In the genomic region with DNA sequence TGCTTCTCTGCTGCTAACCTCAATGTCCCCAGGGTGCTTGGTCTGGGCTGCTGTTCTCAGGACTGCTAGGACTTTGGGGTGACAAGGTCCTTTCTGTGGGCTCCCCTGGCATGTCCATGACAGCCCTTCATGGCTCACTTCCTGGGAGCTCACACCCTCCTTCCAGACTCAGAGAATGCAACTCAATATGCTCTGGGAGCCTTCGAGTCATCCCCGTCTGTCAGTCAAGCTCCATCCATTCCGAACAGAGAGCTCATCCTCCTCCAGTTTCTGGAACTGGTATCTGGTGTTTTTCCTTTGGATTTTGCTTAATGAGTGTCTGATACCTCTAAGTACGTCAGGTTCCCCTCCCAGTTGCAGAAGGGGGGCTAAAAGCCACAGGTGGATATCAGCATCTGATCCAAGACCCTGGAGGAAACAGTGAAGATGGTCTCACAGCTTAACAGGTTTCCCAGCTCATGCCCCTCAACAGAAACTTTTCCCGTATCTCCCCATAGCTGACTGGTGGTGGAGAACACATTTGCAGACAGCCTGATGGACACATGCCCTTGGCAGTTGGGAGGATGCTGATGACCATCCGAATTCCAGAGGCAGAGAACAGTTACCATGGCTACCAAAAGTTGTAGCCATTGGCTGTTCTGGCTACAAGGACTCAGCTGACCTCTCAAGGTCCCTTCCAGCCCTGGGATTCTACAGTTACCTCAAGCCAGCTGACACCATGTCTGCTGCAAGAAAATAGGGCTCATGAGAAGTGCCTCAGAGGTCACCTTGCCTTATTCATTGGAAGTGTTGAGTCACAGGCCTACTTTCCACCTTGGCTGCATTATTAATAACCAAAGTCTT, we compare ENCODE assay signal across 1 cellular context.
TF ChIP-seq lines count a peak whose summit lies in the region.

No MANE protein-coding gene starts in this region.

TF ChIP-seq in WTC11, 78 proteins besides CTCF, POLR2A, EP300 and RAD21 (continued from another document):
- TF ChIP-seq, protein P1, sequence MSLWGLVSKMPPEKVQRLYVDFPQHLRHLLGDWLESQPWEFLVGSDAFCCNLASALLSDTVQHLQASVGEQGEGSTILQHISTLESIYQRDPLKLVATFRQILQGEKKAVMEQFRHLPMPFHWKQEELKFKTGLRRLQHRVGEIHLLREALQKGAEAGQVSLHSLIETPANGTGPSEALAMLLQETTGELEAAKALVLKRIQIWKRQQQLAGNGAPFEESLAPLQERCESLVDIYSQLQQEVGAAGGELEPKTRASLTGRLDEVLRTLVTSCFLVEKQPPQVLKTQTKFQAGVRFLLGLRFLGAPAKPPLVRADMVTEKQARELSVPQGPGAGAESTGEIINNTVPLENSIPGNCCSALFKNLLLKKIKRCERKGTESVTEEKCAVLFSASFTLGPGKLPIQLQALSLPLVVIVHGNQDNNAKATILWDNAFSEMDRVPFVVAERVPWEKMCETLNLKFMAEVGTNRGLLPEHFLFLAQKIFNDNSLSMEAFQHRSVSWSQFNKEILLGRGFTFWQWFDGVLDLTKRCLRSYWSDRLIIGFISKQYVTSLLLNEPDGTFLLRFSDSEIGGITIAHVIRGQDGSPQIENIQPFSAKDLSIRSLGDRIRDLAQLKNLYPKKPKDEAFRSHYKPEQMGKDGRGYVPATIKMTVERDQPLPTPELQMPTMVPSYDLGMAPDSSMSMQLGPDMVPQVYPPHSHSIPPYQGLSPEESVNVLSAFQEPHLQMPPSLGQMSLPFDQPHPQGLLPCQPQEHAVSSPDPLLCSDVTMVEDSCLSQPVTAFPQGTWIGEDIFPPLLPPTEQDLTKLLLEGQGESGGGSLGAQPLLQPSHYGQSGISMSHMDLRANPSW (CRISPR knock-in tag; conservative IDR thresholded peaks at IDR 0.05; ENCODE audit: low read depth), result no peak
- TF ChIP-seq, protein P2, sequence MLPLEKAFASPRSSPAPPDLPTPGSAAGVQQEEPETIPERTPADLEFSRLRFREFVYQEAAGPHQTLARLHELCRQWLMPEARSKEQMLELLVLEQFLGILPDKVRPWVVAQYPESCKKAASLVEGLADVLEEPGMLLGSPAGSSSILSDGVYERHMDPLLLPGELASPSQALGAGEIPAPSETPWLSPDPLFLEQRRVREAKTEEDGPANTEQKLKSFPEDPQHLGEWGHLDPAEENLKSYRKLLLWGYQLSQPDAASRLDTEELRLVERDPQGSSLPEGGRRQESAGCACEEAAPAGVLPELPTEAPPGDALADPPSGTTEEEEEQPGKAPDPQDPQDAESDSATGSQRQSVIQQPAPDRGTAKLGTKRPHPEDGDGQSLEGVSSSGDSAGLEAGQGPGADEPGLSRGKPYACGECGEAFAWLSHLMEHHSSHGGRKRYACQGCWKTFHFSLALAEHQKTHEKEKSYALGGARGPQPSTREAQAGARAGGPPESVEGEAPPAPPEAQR (CRISPR knock-in tag; IDR thresholded peaks at IDR 0.05), result no peak
- no peak for TF ChIP-seq ESRRA (CRISPR knock-in tag; IDR thresholded peaks at IDR 0.05; ENCODE audit: borderline replicate concordance)
- TF ChIP-seq, protein P3, sequence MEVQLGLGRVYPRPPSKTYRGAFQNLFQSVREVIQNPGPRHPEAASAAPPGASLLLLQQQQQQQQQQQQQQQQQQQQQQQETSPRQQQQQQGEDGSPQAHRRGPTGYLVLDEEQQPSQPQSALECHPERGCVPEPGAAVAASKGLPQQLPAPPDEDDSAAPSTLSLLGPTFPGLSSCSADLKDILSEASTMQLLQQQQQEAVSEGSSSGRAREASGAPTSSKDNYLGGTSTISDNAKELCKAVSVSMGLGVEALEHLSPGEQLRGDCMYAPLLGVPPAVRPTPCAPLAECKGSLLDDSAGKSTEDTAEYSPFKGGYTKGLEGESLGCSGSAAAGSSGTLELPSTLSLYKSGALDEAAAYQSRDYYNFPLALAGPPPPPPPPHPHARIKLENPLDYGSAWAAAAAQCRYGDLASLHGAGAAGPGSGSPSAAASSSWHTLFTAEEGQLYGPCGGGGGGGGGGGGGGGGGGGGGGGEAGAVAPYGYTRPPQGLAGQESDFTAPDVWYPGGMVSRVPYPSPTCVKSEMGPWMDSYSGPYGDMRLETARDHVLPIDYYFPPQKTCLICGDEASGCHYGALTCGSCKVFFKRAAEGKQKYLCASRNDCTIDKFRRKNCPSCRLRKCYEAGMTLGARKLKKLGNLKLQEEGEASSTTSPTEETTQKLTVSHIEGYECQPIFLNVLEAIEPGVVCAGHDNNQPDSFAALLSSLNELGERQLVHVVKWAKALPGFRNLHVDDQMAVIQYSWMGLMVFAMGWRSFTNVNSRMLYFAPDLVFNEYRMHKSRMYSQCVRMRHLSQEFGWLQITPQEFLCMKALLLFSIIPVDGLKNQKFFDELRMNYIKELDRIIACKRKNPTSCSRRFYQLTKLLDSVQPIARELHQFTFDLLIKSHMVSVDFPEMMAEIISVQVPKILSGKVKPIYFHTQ (CRISPR knock-in tag; IDR thresholded peaks at IDR 0.05), result no peak
- no peak for TF ChIP-seq ZNF396 (CRISPR knock-in tag; IDR thresholded peaks at IDR 0.05; ENCODE audit: borderline replicate concordance)
- no peak for TF ChIP-seq NR2C2 (CRISPR knock-in tag; IDR thresholded peaks at IDR 0.05)
- no peak for TF ChIP-seq ZNF232 (CRISPR knock-in tag; IDR thresholded peaks at IDR 0.05)
- no peak for TF ChIP-seq ZNF423 (CRISPR knock-in tag; IDR thresholded peaks at IDR 0.05)
- no peak for TF ChIP-seq ZNF121 (CRISPR knock-in tag; IDR thresholded peaks at IDR 0.05)
- no peak for TF ChIP-seq GRHL2 (CRISPR knock-in tag; IDR thresholded peaks at IDR 0.05; ENCODE audit: insufficient replicate concordance, severe bottlenecking)
- TF ChIP-seq JAZF1 (CRISPR knock-in tag; IDR thresholded peaks at IDR 0.05), result no peak
- TF ChIP-seq, protein P4, sequence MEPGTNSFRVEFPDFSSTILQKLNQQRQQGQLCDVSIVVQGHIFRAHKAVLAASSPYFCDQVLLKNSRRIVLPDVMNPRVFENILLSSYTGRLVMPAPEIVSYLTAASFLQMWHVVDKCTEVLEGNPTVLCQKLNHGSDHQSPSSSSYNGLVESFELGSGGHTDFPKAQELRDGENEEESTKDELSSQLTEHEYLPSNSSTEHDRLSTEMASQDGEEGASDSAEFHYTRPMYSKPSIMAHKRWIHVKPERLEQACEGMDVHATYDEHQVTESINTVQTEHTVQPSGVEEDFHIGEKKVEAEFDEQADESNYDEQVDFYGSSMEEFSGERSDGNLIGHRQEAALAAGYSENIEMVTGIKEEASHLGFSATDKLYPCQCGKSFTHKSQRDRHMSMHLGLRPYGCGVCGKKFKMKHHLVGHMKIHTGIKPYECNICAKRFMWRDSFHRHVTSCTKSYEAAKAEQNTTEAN (CRISPR knock-in tag; IDR thresholded peaks at IDR 0.05), result no peak
- TF ChIP-seq TP53 (CRISPR knock-in tag; IDR thresholded peaks at IDR 0.05), result no peak
- TF ChIP-seq HMGA2 (CRISPR knock-in tag; IDR thresholded peaks at IDR 0.05), result no peak
- no peak for TF ChIP-seq ARID4B (CRISPR knock-in tag; IDR thresholded peaks at IDR 0.05; ENCODE audit: borderline replicate concordance)
